In genomic region chr20:30316063-30316462, GRCh38 we compare ENCODE assay signal across 7 cellular contexts.
DNase-seq lines count a peak whose midpoint lies in the region; TF ChIP-seq lines count a peak whose summit lies in the region.
"Not testable (repeated sequence)": the region's sequence is repeated elsewhere in the genome, so short reads cannot be mapped to it uniquely, and the experiment has no call there.

No MANE protein-coding gene starts in this region.

- TF ChIP-seq CTCF in dorsolateral prefrontal cortex (IDR thresholded peaks at IDR 0.05 in 54 of 56, conservative IDR thresholded peaks at IDR 0.05 in 2 of 56; ENCODE audit: low read depth in 1 of 56, partially characterized antibody in 56 of 56); left ventricle myocardium inferior (IDR thresholded peaks at IDR 0.05; ENCODE audit: borderline replicate concordance): not testable (repeated sequence)

- H3K36me3 Mint-ChIP-seq in activated naive CD8-positive, alpha-beta T cell treated with anti-CD3 and anti-CD28 coated beads for 36 hours = not testable (repeated sequence)

- H3K27ac ChIP-seq in dorsolateral prefrontal cortex = peak overlapping the region in 23 of 59 donors; percentile 7 to 77 (median 42)
- not testable (repeated sequence) for H3K27ac ChIP-seq in left ventricle myocardium inferior (replicated peaks)

- H3K4me1 ChIP-seq in left ventricle myocardium inferior = not testable (repeated sequence)

- H3K27me3 Mint-ChIP-seq in activated naive CD8-positive, alpha-beta T cell treated with anti-CD3 and anti-CD28 coated beads for 36 hours = peaks cover 34% of the 10 kb centered on the region

- DNase-seq in DMS 273 (lab: John Stamatoyannopoulos, UW; ENCODE audit: unreplicated experiment) (peak; percentile 65), NCI-H446 (lab: John Stamatoyannopoulos, UW) (peak; percentile 10 to 79), dorsolateral prefrontal cortex (peak in 7 of 10 donors; percentile 33 to 67 (median 46)), left kidney (ENCODE audit: low read depth, low spot score) (peak; percentile 41), putamen (ENCODE audit: low spot score) (peak; percentile 14)
- not testable (repeated sequence) for DNase-seq in activated naive CD8-positive, alpha-beta T cell treated with anti-CD3 and anti-CD28 coated beads for 36 hours; left ventricle myocardium inferior

- H3K9me3 ChIP-seq in left ventricle myocardium inferior (replicated peaks) = not testable (repeated sequence)

- H3K4me3 ChIP-seq in dorsolateral prefrontal cortex (peak overlapping the region in 48 of 59 donors; percentile 10 to 63 (median 42)), left ventricle myocardium inferior (peak overlapping the region; percentile 17)

- not testable (repeated sequence) for H3K9me3 Mint-ChIP-seq in activated naive CD8-positive, alpha-beta T cell treated with anti-CD3 and anti-CD28 coated beads for 36 hours

- H3K4me1 Mint-ChIP-seq in activated naive CD8-positive, alpha-beta T cell treated with anti-CD3 and anti-CD28 coated beads for 36 hours = not testable (repeated sequence)

- not testable (repeated sequence) for H3K27ac Mint-ChIP-seq in activated naive CD8-positive, alpha-beta T cell treated with anti-CD3 and anti-CD28 coated beads for 36 hours

- H3K27me3 ChIP-seq in dorsolateral prefrontal cortex (peaks cover 0 to 15% (median 0%) of the 10 kb centered on the region in 45 donors), left ventricle myocardium inferior (ENCODE audit: low read depth) (peaks cover 41% of the 10 kb centered on the region)

- H3K36me3 ChIP-seq in left ventricle myocardium inferior = not testable (repeated sequence)

- intact Hi-C loops in dorsolateral prefrontal cortex (cut with DNase I); left ventricle myocardium inferior (cut with micrococcal nuclease): not testable (repeated sequence)

- H3K4me3 Mint-ChIP-seq in activated naive CD8-positive, alpha-beta T cell treated with anti-CD3 and anti-CD28 coated beads for 36 hours = peak overlapping the region; percentile 50
